18 cellular contexts compared by ENCODE assay signal in genomic region chr1:56390934-56391731, GRCh38.
"Had no signal": no experiment of that assay in that cellular context is flagged by ENCODE, and none has a peak within 500 bp of the region (broad histone marks: within the 10 kb centered on the region; RNA-seq: fewer than 3 reads in every experiment).

No MANE protein-coding gene starts in this region.

- H3K4me3 ChIP-seq: coronary artery, heart left ventricle, ovary, right atrium auricular region, stomach, thoracic aorta, transverse colon had no signal

- H3K9me3 ChIP-seq: heart left ventricle, ovary, right atrium auricular region, stomach, thoracic aorta, transverse colon had no signal

- H3K4me1 ChIP-seq: transverse colon had no signal

- H3K27me3 ChIP-seq: heart left ventricle, ovary, right atrium auricular region, stomach, transverse colon had no signal

- H3K4me3 Mint-ChIP-seq: naive thymus-derived CD4-positive, alpha-beta T cell; nephron progenitor cell had no signal

- H3K27ac ChIP-seq: coronary artery, ovary, right atrium auricular region, thoracic aorta, transverse colon had no signal

- H3K4me1 Mint-ChIP-seq: naive thymus-derived CD4-positive, alpha-beta T cell had no signal

- DNase-seq: effector CD8-positive, alpha-beta T cell; heart left ventricle; hippocampal formation; left colon; mammary epithelial cell; naive thymus-derived CD4-positive, alpha-beta T cell; ovary; small intestine; stimulated activated CD4-positive, alpha-beta T cell treated with anti-CD3 and anti-CD28 coated beads, Interleukin-12 subunit alpha, Interleukin-12 subunit beta, amount 100 ng/mL, for 4 hours; stimulated activated naive CD4-positive, alpha-beta T cell; stomach; substantia nigra; transverse colon had no signal

- ATAC-seq: esophagus mucosa; heart left ventricle; left colon; naive thymus-derived CD4-positive, alpha-beta T cell had no signal

- H3K36me3 Mint-ChIP-seq: naive thymus-derived CD4-positive, alpha-beta T cell had no signal

- H3K27ac Mint-ChIP-seq: naive thymus-derived CD4-positive, alpha-beta T cell; nephron progenitor cell had no signal

- H3K36me3 ChIP-seq: heart left ventricle, ovary, right atrium auricular region, stomach, thoracic aorta, transverse colon had no signal
